20 cellular contexts compared by ENCODE assay signal in genomic region chr16:89104303-89104702, GRCh38.
"Had no signal": no experiment of that assay in that cellular context is flagged by ENCODE, and none has a peak within 500 bp of the region (broad histone marks: within the 10 kb centered on the region; RNA-seq: fewer than 3 reads in every experiment).

No MANE protein-coding gene starts in this region.

- H3K9me3 Mint-ChIP-seq: memory B cell, mesothelial cell of epicardium, natural killer cell, neural progenitor cell, type B pancreatic cell had no signal

- H3K36me3 Mint-ChIP-seq: natural killer cell had no signal

- H3K4me3 ChIP-seq: colonic mucosa, esophagus squamous epithelium, gastroesophageal sphincter, hepatocyte, neural progenitor cell, ovary, stomach had no signal

- H3K27ac Mint-ChIP-seq: memory B cell, mesothelial cell of epicardium, natural killer cell, neural progenitor cell, progenitor cell of endocrine pancreas, type B pancreatic cell had no signal

- H3K4me3 Mint-ChIP-seq: memory B cell, mesothelial cell of epicardium, natural killer cell, neural progenitor cell, type B pancreatic cell had no signal

- H3K27me3 Mint-ChIP-seq: memory B cell, progenitor cell of endocrine pancreas, type B pancreatic cell had no signal

- ATAC-seq: gastroesophageal sphincter, natural killer cell had no signal

- H3K4me1 Mint-ChIP-seq: mesothelial cell of epicardium had no signal

- DNase-seq: cerebellar nuclear complex; colonic mucosa; dermis blood vessel endothelial cell; esophagus squamous epithelium; foreskin fibroblast; kidney glomerular epithelial cell; natural killer cell; nucleus accumbens; ovary; small intestine; stimulated activated CD4-positive, alpha-beta T cell treated with anti-CD3 and anti-CD28 coated beads, Interleukin-2, amount 100 ng/mL, for 48 hours; stimulated activated naive CD4-positive, alpha-beta T cell; stomach had no signal
